1 cellular context compared by ENCODE assay signal in the genomic region with DNA sequence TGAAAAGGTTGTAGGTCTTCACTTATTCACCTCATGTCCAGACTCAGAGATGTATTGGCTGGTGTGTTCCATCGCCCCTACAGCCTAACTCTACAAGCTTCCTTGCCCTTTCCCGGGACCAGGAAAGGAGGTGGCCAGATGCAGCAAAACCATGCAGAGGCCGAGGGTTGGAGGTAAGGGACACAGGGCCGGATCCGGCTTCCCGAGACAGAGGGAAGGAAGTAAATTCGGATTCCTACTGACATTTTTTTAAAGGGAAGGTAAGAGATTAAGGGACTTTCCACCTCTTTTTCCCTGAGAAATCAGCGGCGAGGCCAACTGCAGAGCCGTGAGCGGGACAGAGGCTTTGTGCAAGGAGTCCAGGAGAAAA.
TF ChIP-seq lines count a peak whose summit lies in the region.

No MANE protein-coding gene starts in this region.

TF ChIP-seq in HCT116, 20 proteins besides CTCF, POLR2A, EP300 and RAD21 (continued from another document):
- TF ChIP-seq FOSL1 (IDR thresholded peaks at IDR 0.05; ENCODE audit: low read depth) (no peak), TCF7L2 (IDR thresholded peaks at IDR 0.05; ENCODE audit: borderline replicate concordance, extremely low read depth, insufficient read depth, insufficient read length) (no peak), SRF (IDR thresholded peaks at IDR 0.05; ENCODE audit: low read depth) (no peak), ELF1 (IDR thresholded peaks at IDR 0.05; ENCODE audit: borderline replicate concordance, low read depth) (no peak), ZNF274 (IDR thresholded peaks at IDR 0.05; ENCODE audit: low read depth, low read length) (no peak), JUND (IDR thresholded peaks at IDR 0.05) (no peak), ZFX (IDR thresholded peaks at IDR 0.05) (no peak), CBX3 (IDR thresholded peaks at IDR 0.05; ENCODE audit: low read depth) (no peak)
- TF ChIP-seq, protein P1, sequence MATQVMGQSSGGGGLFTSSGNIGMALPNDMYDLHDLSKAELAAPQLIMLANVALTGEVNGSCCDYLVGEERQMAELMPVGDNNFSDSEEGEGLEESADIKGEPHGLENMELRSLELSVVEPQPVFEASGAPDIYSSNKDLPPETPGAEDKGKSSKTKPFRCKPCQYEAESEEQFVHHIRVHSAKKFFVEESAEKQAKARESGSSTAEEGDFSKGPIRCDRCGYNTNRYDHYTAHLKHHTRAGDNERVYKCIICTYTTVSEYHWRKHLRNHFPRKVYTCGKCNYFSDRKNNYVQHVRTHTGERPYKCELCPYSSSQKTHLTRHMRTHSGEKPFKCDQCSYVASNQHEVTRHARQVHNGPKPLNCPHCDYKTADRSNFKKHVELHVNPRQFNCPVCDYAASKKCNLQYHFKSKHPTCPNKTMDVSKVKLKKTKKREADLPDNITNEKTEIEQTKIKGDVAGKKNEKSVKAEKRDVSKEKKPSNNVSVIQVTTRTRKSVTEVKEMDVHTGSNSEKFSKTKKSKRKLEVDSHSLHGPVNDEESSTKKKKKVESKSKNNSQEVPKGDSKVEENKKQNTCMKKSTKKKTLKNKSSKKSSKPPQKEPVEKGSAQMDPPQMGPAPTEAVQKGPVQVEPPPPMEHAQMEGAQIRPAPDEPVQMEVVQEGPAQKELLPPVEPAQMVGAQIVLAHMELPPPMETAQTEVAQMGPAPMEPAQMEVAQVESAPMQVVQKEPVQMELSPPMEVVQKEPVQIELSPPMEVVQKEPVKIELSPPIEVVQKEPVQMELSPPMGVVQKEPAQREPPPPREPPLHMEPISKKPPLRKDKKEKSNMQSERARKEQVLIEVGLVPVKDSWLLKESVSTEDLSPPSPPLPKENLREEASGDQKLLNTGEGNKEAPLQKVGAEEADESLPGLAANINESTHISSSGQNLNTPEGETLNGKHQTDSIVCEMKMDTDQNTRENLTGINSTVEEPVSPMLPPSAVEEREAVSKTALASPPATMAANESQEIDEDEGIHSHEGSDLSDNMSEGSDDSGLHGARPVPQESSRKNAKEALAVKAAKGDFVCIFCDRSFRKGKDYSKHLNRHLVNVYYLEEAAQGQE (IDR thresholded peaks at IDR 0.05; ENCODE audit: low read depth): no peak
- TF ChIP-seq, protein P2, sequence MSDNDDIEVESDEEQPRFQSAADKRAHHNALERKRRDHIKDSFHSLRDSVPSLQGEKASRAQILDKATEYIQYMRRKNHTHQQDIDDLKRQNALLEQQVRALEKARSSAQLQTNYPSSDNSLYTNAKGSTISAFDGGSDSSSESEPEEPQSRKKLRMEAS (IDR thresholded peaks at IDR 0.05): no peak
